In genomic region chr14:89372156-89372555, GRCh38 we compare ENCODE assay signal across 20 cellular contexts. TPM values are rescaled to one million over a fixed set of nuclear protein-coding genes. Genes with fewer than 3 reads are reported as not detected.
DNase-seq lines count a peak whose midpoint lies in the region; ATAC-seq, FAIRE-seq and TF ChIP-seq lines count a peak whose summit lies in the region.
"Had no signal": no experiment of that assay in that cellular context is flagged by ENCODE, and none has a peak within 500 bp of the region (broad histone marks: within the 10 kb centered on the region; RNA-seq: fewer than 3 reads in every experiment).

No MANE protein-coding gene starts in this region.

- H3K27me3 Mint-ChIP-seq in activated CD4-positive, alpha-beta T cell treated with anti-CD3 and anti-CD28 coated beads for 36 hours = no peaks in the 10 kb centered on the region
- no peaks in the 10 kb centered on the region for H3K27me3 Mint-ChIP-seq in WTC11 (ENCODE audit: low read depth)
- H3K27me3 Mint-ChIP-seq: activated CD4-positive, alpha-beta memory T cell treated with anti-CD3 and anti-CD28 coated beads, Interleukin-2, amount 10 ng/mL, durations not matched to agents 7 days and 5 days; type B pancreatic cell had no signal

- H3K36me3 ChIP-seq in skeletal muscle satellite cell (ENCODE audit: insufficient read depth, low read length) = no peaks in the 10 kb centered on the region
- H3K36me3 ChIP-seq: ovary had no signal

- TF ChIP-seq CTCF in WTC11 (IDR thresholded peaks at IDR 0.05) (no peak), fibroblast of the aortic adventitia (IDR thresholded peaks at IDR 0.05; ENCODE audit: insufficient read depth, low read length) (no peak)

- peaks cover 15% of the 10 kb centered on the region for H3K9me3 Mint-ChIP-seq in activated CD4-positive, alpha-beta T cell treated with anti-CD3 and anti-CD28 coated beads for 36 hours (ENCODE audit: low read depth)
- peaks cover 12% of the 10 kb centered on the region for H3K9me3 Mint-ChIP-seq in WTC11

- intact Hi-C loops in activated CD4-positive, alpha-beta T cell treated with anti-CD3 and anti-CD28 coated beads for 36 hours (cut with DNase I, micrococcal nuclease) = no loop called here

- no peak for ATAC-seq in activated CD4-positive, alpha-beta T cell treated with anti-CD3 and anti-CD28 coated beads for 36 hours
- ATAC-seq in WTC11 (no peak), GM21367 (IDR thresholded peaks at IDR 0.05; ENCODE audit: unreplicated experiment) (no peak)

- peaks cover 27% of the 10 kb centered on the region for H3K4me1 ChIP-seq in skeletal muscle satellite cell (ENCODE audit: control insufficient read depth, insufficient read depth, low read length)

- peaks cover 29% of the 10 kb centered on the region for H3K36me3 Mint-ChIP-seq in activated CD4-positive, alpha-beta T cell treated with anti-CD3 and anti-CD28 coated beads for 36 hours (ENCODE audit: low read depth)
- peaks cover 13% of the 10 kb centered on the region for H3K36me3 Mint-ChIP-seq in WTC11

- H3K9me3 ChIP-seq in skeletal muscle satellite cell (replicated peaks; ENCODE audit: low read length) = no peaks in the 10 kb centered on the region
- H3K9me3 ChIP-seq: Caco-2, ovary had no signal

- POLR2A ChIA-PET in activated CD4-positive, alpha-beta T cell treated with anti-CD3 and anti-CD28 coated beads for 36 hours (lab: Charles Lee) = no interaction called here
- POLR2A ChIA-PET in WTC11 (lab: Charles Lee) = interaction anchor here (0.5 to 0.8 kb wide), 2 partner anchors 19 to 27 kb away, joined by 3 to 4 read pairs; no protein-coding TSS in a partner anchor

- H3K4me1 Mint-ChIP-seq in activated CD4-positive, alpha-beta T cell treated with anti-CD3 and anti-CD28 coated beads for 36 hours = peaks cover 67% of the 10 kb centered on the region
- peaks cover 69% of the 10 kb centered on the region for H3K4me1 Mint-ChIP-seq in WTC11

- no peaks in the 10 kb centered on the region for H3K27me3 ChIP-seq in skeletal muscle satellite cell (ENCODE audit: control insufficient read depth, insufficient read depth, low read length)
- H3K27me3 ChIP-seq: ovary had no signal

- H3K9ac ChIP-seq in skeletal muscle satellite cell (ENCODE audit: low read depth, low read length) = peak overlapping the region; percentile 32

- peak overlapping the region; percentile 51 for H3K27ac Mint-ChIP-seq in activated CD4-positive, alpha-beta T cell treated with anti-CD3 and anti-CD28 coated beads for 36 hours
- peak overlapping the region; percentile 51; the same call in 1 of the 2 replicates for H3K27ac Mint-ChIP-seq in WTC11
- H3K27ac Mint-ChIP-seq: activated CD4-positive, alpha-beta memory T cell treated with anti-CD3 and anti-CD28 coated beads, Interleukin-2, amount 10 ng/mL, durations not matched to agents 7 days and 5 days; type B pancreatic cell had no signal

- CTCF ChIA-PET in activated CD4-positive, alpha-beta T cell treated with anti-CD3 and anti-CD28 coated beads for 36 hours (lab: Charles Lee) = interaction anchor here (0.7 to 1.0 kb wide), 2 partner anchors 13 to 46 kb away, joined by 3 to 5 read pairs; no protein-coding TSS in a partner anchor
- CTCF ChIA-PET in WTC11 (lab: Charles Lee) = interaction anchor here (0.5 kb wide), 1 partner anchor 54 kb away, joined by 4 read pairs; no protein-coding TSS in a partner anchor

- H3K4me3 ChIP-seq in fibroblast of the aortic adventitia (ENCODE audit: low read depth, low read length) (no peak overlapping the region), skeletal muscle satellite cell (ENCODE audit: low read length) (no peak overlapping the region)
- H3K4me3 ChIP-seq: coronary artery, ovary had no signal

- no peak for FAIRE-seq in GM19239 (lab: Jason Lieb, UNC)
- FAIRE-seq: G401.6 had no signal

- H3K4me3 Mint-ChIP-seq in activated CD4-positive, alpha-beta T cell treated with anti-CD3 and anti-CD28 coated beads for 36 hours = no peak overlapping the region
- no peak overlapping the region for H3K4me3 Mint-ChIP-seq in WTC11
- H3K4me3 Mint-ChIP-seq: activated CD4-positive, alpha-beta memory T cell treated with anti-CD3 and anti-CD28 coated beads, Interleukin-2, amount 10 ng/mL, durations not matched to agents 7 days and 5 days; type B pancreatic cell had no signal

- DNase-seq in activated CD4-positive, alpha-beta T cell treated with anti-CD3 and anti-CD28 coated beads for 36 hours = no peak
- no peak for DNase-seq in activated CD4-positive, alpha-beta T cell treated with anti-CD3 and anti-CD28 coated beads, Interleukin-2, amount 50 U/mL, for 1 hour
- DNase-seq in WTC11 (ENCODE audit: low spot score) (no peak), fibroblast of the aortic adventitia (ENCODE audit: low read depth) (peak; percentile 16), GM19239 (ENCODE audit: insufficient read length, low spot score) (no peak), COLO668 (lab: John Stamatoyannopoulos, UW; ENCODE audit: unreplicated experiment) (no peak)
- DNase-seq: activated CD4-positive, alpha-beta memory T cell treated with anti-CD3 and anti-CD28 coated beads, Interleukin-2, amount 10 ng/mL, durations not matched to agents 7 days and 5 days; Caco-2; KBM-7; midbrain; NCI-H2081 treated with DMSO at 0.1 percent for 48 hours; NCI-H526 treated with DMSO at 0.1 percent for 48 hours; OCI-M1; ovary; stimulated activated naive CD4-positive, alpha-beta T cell had no signal

- H3K4me2 ChIP-seq in skeletal muscle satellite cell (ENCODE audit: low read length) = peak overlapping the region; percentile 61

TF ChIP-seq in WTC11, 78 proteins besides CTCF, POLR2A, EP300 and RAD21 (continues in another document):
- TF ChIP-seq E2F1 (CRISPR knock-in tag; IDR thresholded peaks at IDR 0.05) (no peak), MAX (CRISPR knock-in tag; IDR thresholded peaks at IDR 0.05) (no peak), ZNF281 (CRISPR knock-in tag; IDR thresholded peaks at IDR 0.05) (no peak), EMX1 (CRISPR knock-in tag; IDR thresholded peaks at IDR 0.05) (no peak), AR (CRISPR knock-in tag; IDR thresholded peaks at IDR 0.05) (no peak), RELA (CRISPR knock-in tag; IDR thresholded peaks at IDR 0.05; ENCODE audit: borderline replicate concordance) (no peak)

RNA-seq across cellular contexts. Expression of gene FOXN3, which starts 44.9 kb away (rescaled TPM):
- total RNA-seq in activated CD4-positive, alpha-beta T cell treated with anti-CD3 and anti-CD28 coated beads for 36 hours = 10 to 100 TPM; 69.1 to 76.3 TPM
- total RNA-seq in WTC11 (2021) = 143 to 170 TPM (median 147 TPM) in 3 replicates
- total RNA-seq in fibroblast of the aortic adventitia (ENCODE audit: low replicate concordance) = 35.3 and 39.4 TPM in 2 replicates
- 19.4 and 22.6 TPM in 2 replicates for total RNA-seq in skeletal muscle satellite cell (2012; rRNA removed)
